ENCODE assay signal across 9 cellular contexts in the genomic region with DNA sequence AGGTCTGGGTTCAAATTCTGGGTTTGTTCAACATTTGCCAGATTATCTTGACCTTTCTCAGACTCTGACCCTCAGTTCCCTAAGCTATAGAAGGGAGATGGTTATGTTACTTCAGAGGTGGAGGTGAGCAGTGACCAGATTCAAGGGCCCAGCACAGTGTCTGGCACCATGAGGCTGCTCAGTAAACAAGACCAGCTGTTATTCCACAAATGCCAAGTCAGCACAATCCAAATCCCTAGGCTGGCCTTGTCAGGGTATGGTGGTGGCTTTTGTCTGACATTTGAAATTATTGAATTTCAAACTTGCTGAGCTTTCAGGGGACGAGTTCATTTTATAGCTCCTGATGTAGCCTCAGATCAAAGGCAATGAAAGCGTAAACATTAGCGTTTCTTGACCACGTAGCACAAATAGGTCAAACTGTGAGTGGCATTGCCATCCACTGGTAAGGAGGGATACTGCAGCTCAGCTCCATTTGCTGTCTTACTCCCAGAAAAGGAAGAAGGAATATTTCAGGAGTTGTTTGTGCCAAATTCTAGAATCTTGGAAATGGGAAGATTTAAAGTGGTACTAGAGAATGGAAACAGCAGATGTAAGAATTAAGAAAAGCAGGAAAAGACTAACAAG.
A peak's percentile ranks its signal among the peaks of the same experiment; 100 is the strongest.
DNase-seq lines count a peak whose midpoint lies in the region; ATAC-seq and TF ChIP-seq lines count a peak whose summit lies in the region.
"Had no signal": no experiment of that assay in that cellular context is flagged by ENCODE, and none has a peak within 500 bp of the region (broad histone marks: within the 10 kb centered on the region; RNA-seq: fewer than 3 reads in every experiment).

No MANE protein-coding gene starts in this region.

- CTCF ChIA-PET in CD4-positive, alpha-beta T cell (lab: Charles Lee) = interaction anchor here (0.5 to 1.1 kb wide), 2 partner anchors 595 to 1903 kb away, joined by 3 to 4 read pairs; no protein-coding TSS in a partner anchor

- H3K4me1 ChIP-seq in ascending aorta (no peaks in the 10 kb centered on the region), lower lobe of right lung (peaks cover 8% of the 10 kb centered on the region)

- intact Hi-C loops in ascending aorta (cut with DNase I) (no loop called here), lower lobe of right lung (cut with DNase I) (no loop called here)
- intact Hi-C loops in CD4-positive, alpha-beta T cell (cut with DNase I, micrococcal nuclease) = loop anchor here (10.0 kb wide), 3 partner anchors 226 to 456 kb away; no protein-coding TSS in a partner anchor

- no peak for TF ChIP-seq EP300 in Ishikawa (IDR thresholded peaks at IDR 0.05; ENCODE audit: borderline replicate concordance)

- no peaks in the 10 kb centered on the region for H3K27me3 Mint-ChIP-seq in CD4-positive, alpha-beta T cell

- no peak for ATAC-seq in lower lobe of right lung
- ATAC-seq in GM21786 (IDR thresholded peaks at IDR 0.05; ENCODE audit: unreplicated experiment) = no peak
- ATAC-seq in GM19455 (IDR thresholded peaks at IDR 0.05; ENCODE audit: unreplicated experiment) = no peak
- no peak for ATAC-seq in CD4-positive, alpha-beta T cell (ENCODE audit: poor library complexity)

- H3K4me3 ChIP-seq in ascending aorta = no peak overlapping the region
- no peak overlapping the region for H3K4me3 ChIP-seq in lower lobe of right lung

- H3K36me3 Mint-ChIP-seq in CD4-positive, alpha-beta T cell (ENCODE audit: low read depth) = peaks cover 4% of the 10 kb centered on the region

- TF ChIP-seq CTCF in ascending aorta (IDR thresholded peaks at IDR 0.05) (peak in 2 of 3 experiments; percentile 25 to 42), lower lobe of right lung (IDR thresholded peaks at IDR 0.05) (peak; percentile 47)
- no peak for TF ChIP-seq CTCF in CD4-positive, alpha-beta T cell (IDR thresholded peaks at IDR 0.05)

- peak; percentile 30 for DNase-seq in COLO829 (ENCODE audit: low spot score)
- DNase-seq in ascending aorta (ENCODE audit: low spot score in 2 of 2) = peak in 1 of 2 donors; percentile 50
- DNase-seq in lower lobe of right lung = no peak
- DNase-seq in stimulated activated CD4-positive, alpha-beta T cell treated with anti-CD3 and anti-CD28 coated beads, Interleukin-2, amount 100 ng/mL, for 24 hours = no peak
- DNase-seq in CD4-positive, alpha-beta T cell = no peak

- H3K27me3 ChIP-seq in ascending aorta (no peaks in the 10 kb centered on the region), lower lobe of right lung (ENCODE audit: low read depth) (no peaks in the 10 kb centered on the region)
- H3K27me3 ChIP-seq in CD4-positive, alpha-beta T cell (ENCODE audit: control insufficient read depth, insufficient read depth, low read length) = no peaks in the 10 kb centered on the region

- H3K9me3 Mint-ChIP-seq in CD4-positive, alpha-beta T cell = no peaks in the 10 kb centered on the region
- H3K9me3 Mint-ChIP-seq: T-helper 1 cell treated with Interleukin-12 subunit alpha and Interleukin-12 subunit beta and Interleukin-4 antibody, amounts not matched to agents 30 μg/mL and 1 μg/mL, for 36 hours had no signal

- peak; percentile 58 for TF ChIP-seq RAD21 in Ishikawa (IDR thresholded peaks at IDR 0.05; ENCODE audit: low read depth)

- no peak overlapping the region for H3K27ac Mint-ChIP-seq in CD4-positive, alpha-beta T cell
- H3K27ac Mint-ChIP-seq: T-helper 1 cell treated with Interleukin-12 subunit alpha and Interleukin-12 subunit beta and Interleukin-4 antibody, amounts not matched to agents 30 μg/mL and 1 μg/mL, for 36 hours had no signal

- no peaks in the 10 kb centered on the region for H3K36me3 ChIP-seq in ascending aorta
- H3K36me3 ChIP-seq in lower lobe of right lung = peaks cover 1% of the 10 kb centered on the region

- POLR2A ChIA-PET in CD4-positive, alpha-beta T cell (lab: Charles Lee) = no interaction called here

- H3K27ac ChIP-seq in ascending aorta (no peak overlapping the region), lower lobe of right lung (no peak overlapping the region)
- H3K27ac ChIP-seq in CD4-positive, alpha-beta T cell (ENCODE audit: low read depth, low read length) = no peak overlapping the region

- H3K4me1 Mint-ChIP-seq in CD4-positive, alpha-beta T cell (ENCODE audit: low read depth) = peaks cover 10% of the 10 kb centered on the region

- H3K9me3 ChIP-seq in ascending aorta (no peaks in the 10 kb centered on the region), lower lobe of right lung (no peaks in the 10 kb centered on the region)
- H3K9me3 ChIP-seq in CD4-positive, alpha-beta T cell (ENCODE audit: control insufficient read depth, low read length) = no peaks in the 10 kb centered on the region

- no peak overlapping the region for H3K4me3 Mint-ChIP-seq in CD4-positive, alpha-beta T cell
- H3K4me3 Mint-ChIP-seq: T-helper 1 cell treated with Interleukin-12 subunit alpha and Interleukin-12 subunit beta and Interleukin-4 antibody, amounts not matched to agents 30 μg/mL and 1 μg/mL, for 36 hours had no signal

TF ChIP-seq in Ishikawa, 13 proteins besides CTCF, POLR2A, EP300 and RAD21:
- TF ChIP-seq CREB1 (IDR thresholded peaks at IDR 0.05; ENCODE audit: low read depth) (no peak), TEAD4 (IDR thresholded peaks at IDR 0.05) (no peak), NFIC (IDR thresholded peaks at IDR 0.05) (no peak), ZBTB7A (IDR thresholded peaks at IDR 0.05; ENCODE audit: low read depth) (no peak), EGR1 (IDR thresholded peaks at IDR 0.05) (no peak), TAF1 (IDR thresholded peaks at IDR 0.05; ENCODE audit: low read depth) (no peak), CEBPB (IDR thresholded peaks at IDR 0.05) (no peak)
- TF ChIP-seq, protein P1, sequence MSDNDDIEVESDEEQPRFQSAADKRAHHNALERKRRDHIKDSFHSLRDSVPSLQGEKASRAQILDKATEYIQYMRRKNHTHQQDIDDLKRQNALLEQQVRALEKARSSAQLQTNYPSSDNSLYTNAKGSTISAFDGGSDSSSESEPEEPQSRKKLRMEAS (IDR thresholded peaks at IDR 0.05) = no peak
- TF ChIP-seq, protein P2, sequence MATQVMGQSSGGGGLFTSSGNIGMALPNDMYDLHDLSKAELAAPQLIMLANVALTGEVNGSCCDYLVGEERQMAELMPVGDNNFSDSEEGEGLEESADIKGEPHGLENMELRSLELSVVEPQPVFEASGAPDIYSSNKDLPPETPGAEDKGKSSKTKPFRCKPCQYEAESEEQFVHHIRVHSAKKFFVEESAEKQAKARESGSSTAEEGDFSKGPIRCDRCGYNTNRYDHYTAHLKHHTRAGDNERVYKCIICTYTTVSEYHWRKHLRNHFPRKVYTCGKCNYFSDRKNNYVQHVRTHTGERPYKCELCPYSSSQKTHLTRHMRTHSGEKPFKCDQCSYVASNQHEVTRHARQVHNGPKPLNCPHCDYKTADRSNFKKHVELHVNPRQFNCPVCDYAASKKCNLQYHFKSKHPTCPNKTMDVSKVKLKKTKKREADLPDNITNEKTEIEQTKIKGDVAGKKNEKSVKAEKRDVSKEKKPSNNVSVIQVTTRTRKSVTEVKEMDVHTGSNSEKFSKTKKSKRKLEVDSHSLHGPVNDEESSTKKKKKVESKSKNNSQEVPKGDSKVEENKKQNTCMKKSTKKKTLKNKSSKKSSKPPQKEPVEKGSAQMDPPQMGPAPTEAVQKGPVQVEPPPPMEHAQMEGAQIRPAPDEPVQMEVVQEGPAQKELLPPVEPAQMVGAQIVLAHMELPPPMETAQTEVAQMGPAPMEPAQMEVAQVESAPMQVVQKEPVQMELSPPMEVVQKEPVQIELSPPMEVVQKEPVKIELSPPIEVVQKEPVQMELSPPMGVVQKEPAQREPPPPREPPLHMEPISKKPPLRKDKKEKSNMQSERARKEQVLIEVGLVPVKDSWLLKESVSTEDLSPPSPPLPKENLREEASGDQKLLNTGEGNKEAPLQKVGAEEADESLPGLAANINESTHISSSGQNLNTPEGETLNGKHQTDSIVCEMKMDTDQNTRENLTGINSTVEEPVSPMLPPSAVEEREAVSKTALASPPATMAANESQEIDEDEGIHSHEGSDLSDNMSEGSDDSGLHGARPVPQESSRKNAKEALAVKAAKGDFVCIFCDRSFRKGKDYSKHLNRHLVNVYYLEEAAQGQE (IDR thresholded peaks at IDR 0.05; ENCODE audit: low read depth) = no peak
TF ChIP-seq in Ishikawa: peak in this region for 0.

Comparison
In these comparisons a context has a peak if more than half of its experiments do, and no peak if none do; other contexts are left out.
1. intact Hi-C loops: an anchor here in CD4-positive, alpha-beta T cell (10.0 kb wide); none called in ascending aorta and lower lobe of right lung.